12 cellular contexts compared by ENCODE assay signal in genomic region chr16:67862623-67863583, GRCh38. TPM values are rescaled to one million over a fixed set of nuclear protein-coding genes. Genes with fewer than 3 reads are reported as not detected.
A peak's percentile ranks its signal among the peaks of the same experiment; 100 is the strongest.
DNase-seq lines count a peak whose midpoint lies in the region; ATAC-seq and TF ChIP-seq lines count a peak whose summit lies in the region.
"Had no signal": no experiment of that assay in that cellular context is flagged by ENCODE, and none has a peak within 500 bp of the region (broad histone marks: within the 10 kb centered on the region; RNA-seq: fewer than 3 reads in every experiment).

No MANE protein-coding gene starts in this region.

- H3K9me3 ChIP-seq in parathyroid adenoma (ENCODE audit: control insufficient read depth, low read length), result no peaks in the 10 kb centered on the region

- no peak overlapping the region for H2AFZ ChIP-seq in ACC112 (ENCODE audit: low read length, unreplicated experiment)
- no peak overlapping the region for H2AFZ ChIP-seq in parathyroid adenoma

- H3K4me1 ChIP-seq in ACC112 (ENCODE audit: control insufficient read depth, insufficient read depth, low read length, unreplicated experiment) (peaks cover 45% of the 10 kb centered on the region), parathyroid adenoma (no peaks in the 10 kb centered on the region)

- H3K9ac ChIP-seq in parathyroid adenoma, result no peak overlapping the region

- H3K36me3 ChIP-seq in ACC112 (ENCODE audit: insufficient read depth, low read length) (no peaks in the 10 kb centered on the region; the same call in 1 of the 2 replicates), parathyroid adenoma (ENCODE audit: control insufficient read depth, insufficient read depth, low read length) (no peaks in the 10 kb centered on the region)

- peak overlapping the region; percentile 93 for H3K27ac ChIP-seq in ACC112 (ENCODE audit: low read depth, low read length)
- H3K27ac ChIP-seq in angular gyrus (ENCODE audit: low read depth, low read length), result peak overlapping the region; percentile 94
- peak overlapping the region; percentile 29 for H3K27ac ChIP-seq in parathyroid adenoma
- H3K27ac ChIP-seq: C4-2B had no signal

- H3K79me2 ChIP-seq in ACC112 (ENCODE audit: control insufficient read depth, insufficient read depth, low read length, unreplicated experiment), result peaks cover 80% of the 10 kb centered on the region
- peaks cover 29% of the 10 kb centered on the region for H3K79me2 ChIP-seq in parathyroid adenoma

- no peak for TF ChIP-seq CTCF in parathyroid adenoma (IDR thresholded peaks at IDR 0.05)

- H3K4me3 ChIP-seq in ACC112 (ENCODE audit: low read depth, low read length) (peak overlapping the region; percentile 30; the same call in 1 of the 2 replicates), parathyroid adenoma (ENCODE audit: low read depth, low read length) (no peak overlapping the region)

- H3K4me2 ChIP-seq in parathyroid adenoma (ENCODE audit: low read length), result no peak overlapping the region

- no peaks in the 10 kb centered on the region for H3K27me3 ChIP-seq in ACC112 (ENCODE audit: insufficient read depth, low read length)
- no peaks in the 10 kb centered on the region for H3K27me3 ChIP-seq in parathyroid adenoma (ENCODE audit: control insufficient read depth, insufficient read depth, low read length)

- DNase-seq in Right ventricle myocardium superior (peak; percentile 82), COLO829 (ENCODE audit: low spot score) (no peak), NCI-H1436 treated with DMSO at 0.1 percent for 48 hours (lab: John Stamatoyannopoulos, UW) (no peak)
- DNase-seq: activated CD4-positive, alpha-beta T cell treated with anti-CD3 and anti-CD28 coated beads, Interleukin-2, amount 50 U/mL, for 1 hour; Karpas-422 had no signal

- ATAC-seq in Right ventricle myocardium superior (ENCODE audit: poor library complexity) (peak; percentile 92), GM18498 (IDR thresholded peaks at IDR 0.05; ENCODE audit: unreplicated experiment) (no peak), HG03354 (IDR thresholded peaks at IDR 0.05; ENCODE audit: poor library complexity, severe bottlenecking, unreplicated experiment) (no peak)

- intact Hi-C loops in Right ventricle myocardium superior (cut with DNase I), result no loop called here

RNA-seq across cellular contexts. Expression of gene EDC4, which starts 9.9 kb away (rescaled TPM):
- 30.6 TPM for total RNA-seq in Right ventricle myocardium superior

RNA-seq across cellular contexts. Expression of gene CENPT, which starts 15.4 kb away (rescaled TPM):
- total RNA-seq in Right ventricle myocardium superior, result 20.6 TPM

RNA-seq across cellular contexts. Expression of gene NUTF2, which starts 16.2 kb away (rescaled TPM):
- 76.7 TPM for total RNA-seq in Right ventricle myocardium superior

RNA-seq across cellular contexts. Expression of gene THAP11, which starts 20.8 kb away (rescaled TPM):
- total RNA-seq in Right ventricle myocardium superior, result 31.1 TPM

RNA-seq across cellular contexts. Expression of gene NRN1L, which starts 21.8 kb away (rescaled TPM):
- total RNA-seq in Right ventricle myocardium superior, result not detected
- total RNA-seq: lung microvascular endothelial cell had no signal

Comparison
In these comparisons a context has a peak if more than half of its experiments do, and no peak if none do; other contexts are left out.
1. H3K27ac ChIP-seq: peak in every context shown above with its lines; median percentile 94 in angular gyrus; 93 in ACC112; 29 in parathyroid adenoma.